26 cellular contexts compared by ENCODE assay signal in the genomic region with DNA sequence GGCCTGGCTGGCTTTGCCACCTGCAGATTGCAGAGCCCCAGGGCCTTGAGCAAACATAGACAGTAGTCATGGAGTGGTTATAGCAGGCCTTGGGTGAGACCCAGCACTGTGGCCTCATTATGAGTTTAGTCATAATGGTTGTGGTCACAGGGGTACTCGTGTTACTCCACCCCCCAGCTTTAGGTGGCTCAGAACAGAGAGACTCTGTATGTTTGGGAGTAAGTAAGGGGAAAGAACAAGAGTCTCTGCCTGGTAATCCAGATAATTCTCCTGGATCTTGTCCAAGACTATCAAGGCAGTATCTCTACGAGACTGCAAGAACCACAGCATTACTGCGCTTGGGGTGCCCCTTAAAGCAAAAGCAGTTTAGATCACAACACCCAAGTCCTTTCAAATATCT.
A peak's percentile ranks its signal among the peaks of the same experiment; 100 is the strongest.
DNase-seq lines count a peak whose midpoint lies in the region; ATAC-seq and TF ChIP-seq lines count a peak whose summit lies in the region.
"Had no signal": no experiment of that assay in that cellular context is flagged by ENCODE, and none has a peak within 500 bp of the region (broad histone marks: within the 10 kb centered on the region; RNA-seq: fewer than 3 reads in every experiment).

No MANE protein-coding gene starts in this region.

- no peak for TF ChIP-seq CTCF in HEK293 (tag by site-specific recombination; IDR thresholded peaks at IDR 0.05)

- CTCF ChIA-PET in HEK293 (lab: Yijun Ruan, JAX): interaction anchor here (0.7 kb wide), 1 partner anchor 809 kb away, joined by 3 read pairs; no protein-coding TSS in a partner anchor

- no peak for ATAC-seq in left colon
- ATAC-seq: activated naive CD8-positive, alpha-beta T cell treated with anti-CD3 and anti-CD28 coated beads, Interleukin-2, amount 50 U/mL, for 24 hours; HepG2; naive thymus-derived CD8-positive, alpha-beta T cell; T-helper 17 cell had no signal

- intact Hi-C loops in left colon (cut with DNase I, micrococcal nuclease): no loop called here

- no peak overlapping the region for H3K4me3 ChIP-seq in HEK293 (ENCODE audit: low read depth, low read length)
- H3K4me3 ChIP-seq in SJCRH30: no peak overlapping the region
- H3K4me3 ChIP-seq: HAP-1, hepatocyte, left ventricle myocardium inferior, SJSA1, thyroid gland had no signal

- H3K4me1 ChIP-seq in HEK293 (ENCODE audit: control insufficient read depth, insufficient read depth, low read length) (0 out of 2 replicates have a peak, but pooled peaks cover 3% of the 10 kb centered on the region), SJCRH30 (0 out of 2 replicates have a peak, but pooled peaks cover 3% of the 10 kb centered on the region)
- H3K4me1 ChIP-seq: HAP-1, left ventricle myocardium inferior, SJSA1, thyroid gland had no signal

- no peak for TF ChIP-seq POLR2A in erythroblast (IDR thresholded peaks at IDR 0.05; ENCODE audit: low read length)

- no peaks in the 10 kb centered on the region for H3K27me3 ChIP-seq in SJCRH30
- H3K27me3 ChIP-seq: hepatocyte, SJSA1, thyroid gland had no signal

- DNase-seq in COLO668 (lab: John Stamatoyannopoulos, UW; ENCODE audit: unreplicated experiment) (peak; percentile 6), SJCRH30 (peak; percentile 36 to 61), erythroblast (lab: John Stamatoyannopoulos, UW) (peak; percentile 58 to 82), left colon (no peak), NCI-H1694 (lab: John Stamatoyannopoulos, UW) (no peak), HK-2 (ENCODE audit: unreplicated experiment) (no peak)
- no peak for DNase-seq in activated T-cell treated with anti-CD3 and anti-CD28 coated beads, Interleukin-2, amount 50 U/mL, for 48 hours
- DNase-seq: ACHN; activated gamma-delta T cell; activated naive CD8-positive, alpha-beta T cell treated with anti-CD3 and anti-CD28 coated beads, Interleukin-2, amount 50 U/mL, for 24 hours; C1 segment of cervical spinal cord; effector memory CD4-positive, alpha-beta T cell; foreskin melanocyte; left ventricle myocardium inferior; naive thymus-derived CD8-positive, alpha-beta T cell; NCI-H2107; NCI-H510A; occipital lobe; stimulated activated CD4-positive, alpha-beta T cell treated with anti-CD3 and anti-CD28 coated beads, Interleukin-4, amount 100 ng/mL, for 24 hours; T-helper 17 cell; thyroid gland had no signal

- H3K9me3 ChIP-seq in HEK293 (ENCODE audit: control insufficient read depth, insufficient read depth, low read depth, low read length) (no peaks in the 10 kb centered on the region), SJCRH30 (replicated peaks) (no peaks in the 10 kb centered on the region)
- H3K9me3 ChIP-seq: HAP-1, SJSA1, thyroid gland had no signal

- no peaks in the 10 kb centered on the region for H3K36me3 ChIP-seq in HEK293 (ENCODE audit: control insufficient read depth in 2 of 2, insufficient read depth in 1 of 2, low read length in 2 of 2)
- no peaks in the 10 kb centered on the region for H3K36me3 ChIP-seq in SJCRH30
- H3K36me3 ChIP-seq: HAP-1, left ventricle myocardium inferior, SJSA1, thyroid gland had no signal

- H3K27ac ChIP-seq in HEK293 (ENCODE audit: extremely low read depth, low read depth, low read length) (0 out of 2 replicates have a peak overlapping the region, but pooled peaks have one; percentile 2), SJCRH30 (no peak overlapping the region)
- H3K27ac ChIP-seq: hepatocyte, left ventricle myocardium inferior, SJSA1, thyroid gland had no signal

- POLR2A ChIA-PET in HEK293 (lab: Yijun Ruan, JAX): no interaction called here

TF ChIP-seq in HEK293, 187 proteins besides CTCF, POLR2A, EP300 and RAD21:
- TF ChIP-seq ZNF423 (tag by site-specific recombination; IDR thresholded peaks at IDR 0.05) (no peak), KLF7 (tag by site-specific recombination; IDR thresholded peaks at IDR 0.05; ENCODE audit: borderline replicate concordance) (no peak), ZNF701 (tag by site-specific recombination; IDR thresholded peaks at IDR 0.05) (no peak), ZNF266 (tag by site-specific recombination; IDR thresholded peaks at IDR 0.05; ENCODE audit: low read depth) (no peak), ZNF202 (tag by site-specific recombination; IDR thresholded peaks at IDR 0.05; ENCODE audit: borderline replicate concordance) (no peak), ZNF560 (tag by site-specific recombination; IDR thresholded peaks at IDR 0.05; ENCODE audit: borderline replicate concordance) (no peak), SCRT1 (tag by site-specific recombination; IDR thresholded peaks at IDR 0.05; ENCODE audit: borderline replicate concordance) (no peak), ZNF16 (tag by site-specific recombination; IDR thresholded peaks at IDR 0.05; ENCODE audit: low read depth) (no peak), ZNF324 (tag by site-specific recombination; IDR thresholded peaks at IDR 0.05) (no peak), ZSCAN23 (tag by site-specific recombination; IDR thresholded peaks at IDR 0.05) (no peak)
- TF ChIP-seq, protein P1, sequence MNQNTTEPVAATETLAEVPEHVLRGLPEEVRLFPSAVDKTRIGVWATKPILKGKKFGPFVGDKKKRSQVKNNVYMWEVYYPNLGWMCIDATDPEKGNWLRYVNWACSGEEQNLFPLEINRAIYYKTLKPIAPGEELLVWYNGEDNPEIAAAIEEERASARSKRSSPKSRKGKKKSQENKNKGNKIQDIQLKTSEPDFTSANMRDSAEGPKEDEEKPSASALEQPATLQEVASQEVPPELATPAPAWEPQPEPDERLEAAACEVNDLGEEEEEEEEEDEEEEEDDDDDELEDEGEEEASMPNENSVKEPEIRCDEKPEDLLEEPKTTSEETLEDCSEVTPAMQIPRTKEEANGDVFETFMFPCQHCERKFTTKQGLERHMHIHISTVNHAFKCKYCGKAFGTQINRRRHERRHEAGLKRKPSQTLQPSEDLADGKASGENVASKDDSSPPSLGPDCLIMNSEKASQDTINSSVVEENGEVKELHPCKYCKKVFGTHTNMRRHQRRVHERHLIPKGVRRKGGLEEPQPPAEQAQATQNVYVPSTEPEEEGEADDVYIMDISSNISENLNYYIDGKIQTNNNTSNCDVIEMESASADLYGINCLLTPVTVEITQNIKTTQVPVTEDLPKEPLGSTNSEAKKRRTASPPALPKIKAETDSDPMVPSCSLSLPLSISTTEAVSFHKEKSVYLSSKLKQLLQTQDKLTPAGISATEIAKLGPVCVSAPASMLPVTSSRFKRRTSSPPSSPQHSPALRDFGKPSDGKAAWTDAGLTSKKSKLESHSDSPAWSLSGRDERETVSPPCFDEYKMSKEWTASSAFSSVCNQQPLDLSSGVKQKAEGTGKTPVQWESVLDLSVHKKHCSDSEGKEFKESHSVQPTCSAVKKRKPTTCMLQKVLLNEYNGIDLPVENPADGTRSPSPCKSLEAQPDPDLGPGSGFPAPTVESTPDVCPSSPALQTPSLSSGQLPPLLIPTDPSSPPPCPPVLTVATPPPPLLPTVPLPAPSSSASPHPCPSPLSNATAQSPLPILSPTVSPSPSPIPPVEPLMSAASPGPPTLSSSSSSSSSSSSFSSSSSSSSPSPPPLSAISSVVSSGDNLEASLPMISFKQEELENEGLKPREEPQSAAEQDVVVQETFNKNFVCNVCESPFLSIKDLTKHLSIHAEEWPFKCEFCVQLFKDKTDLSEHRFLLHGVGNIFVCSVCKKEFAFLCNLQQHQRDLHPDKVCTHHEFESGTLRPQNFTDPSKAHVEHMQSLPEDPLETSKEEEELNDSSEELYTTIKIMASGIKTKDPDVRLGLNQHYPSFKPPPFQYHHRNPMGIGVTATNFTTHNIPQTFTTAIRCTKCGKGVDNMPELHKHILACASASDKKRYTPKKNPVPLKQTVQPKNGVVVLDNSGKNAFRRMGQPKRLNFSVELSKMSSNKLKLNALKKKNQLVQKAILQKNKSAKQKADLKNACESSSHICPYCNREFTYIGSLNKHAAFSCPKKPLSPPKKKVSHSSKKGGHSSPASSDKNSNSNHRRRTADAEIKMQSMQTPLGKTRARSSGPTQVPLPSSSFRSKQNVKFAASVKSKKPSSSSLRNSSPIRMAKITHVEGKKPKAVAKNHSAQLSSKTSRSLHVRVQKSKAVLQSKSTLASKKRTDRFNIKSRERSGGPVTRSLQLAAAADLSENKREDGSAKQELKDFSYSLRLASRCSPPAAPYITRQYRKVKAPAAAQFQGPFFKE (tag by site-specific recombination; IDR thresholded peaks at IDR 0.05; ENCODE audit: borderline replicate concordance): no peak
- TF ChIP-seq, protein P2, sequence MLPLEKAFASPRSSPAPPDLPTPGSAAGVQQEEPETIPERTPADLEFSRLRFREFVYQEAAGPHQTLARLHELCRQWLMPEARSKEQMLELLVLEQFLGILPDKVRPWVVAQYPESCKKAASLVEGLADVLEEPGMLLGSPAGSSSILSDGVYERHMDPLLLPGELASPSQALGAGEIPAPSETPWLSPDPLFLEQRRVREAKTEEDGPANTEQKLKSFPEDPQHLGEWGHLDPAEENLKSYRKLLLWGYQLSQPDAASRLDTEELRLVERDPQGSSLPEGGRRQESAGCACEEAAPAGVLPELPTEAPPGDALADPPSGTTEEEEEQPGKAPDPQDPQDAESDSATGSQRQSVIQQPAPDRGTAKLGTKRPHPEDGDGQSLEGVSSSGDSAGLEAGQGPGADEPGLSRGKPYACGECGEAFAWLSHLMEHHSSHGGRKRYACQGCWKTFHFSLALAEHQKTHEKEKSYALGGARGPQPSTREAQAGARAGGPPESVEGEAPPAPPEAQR (tag by site-specific recombination; IDR thresholded peaks at IDR 0.05): no peak
- TF ChIP-seq, protein P3, sequence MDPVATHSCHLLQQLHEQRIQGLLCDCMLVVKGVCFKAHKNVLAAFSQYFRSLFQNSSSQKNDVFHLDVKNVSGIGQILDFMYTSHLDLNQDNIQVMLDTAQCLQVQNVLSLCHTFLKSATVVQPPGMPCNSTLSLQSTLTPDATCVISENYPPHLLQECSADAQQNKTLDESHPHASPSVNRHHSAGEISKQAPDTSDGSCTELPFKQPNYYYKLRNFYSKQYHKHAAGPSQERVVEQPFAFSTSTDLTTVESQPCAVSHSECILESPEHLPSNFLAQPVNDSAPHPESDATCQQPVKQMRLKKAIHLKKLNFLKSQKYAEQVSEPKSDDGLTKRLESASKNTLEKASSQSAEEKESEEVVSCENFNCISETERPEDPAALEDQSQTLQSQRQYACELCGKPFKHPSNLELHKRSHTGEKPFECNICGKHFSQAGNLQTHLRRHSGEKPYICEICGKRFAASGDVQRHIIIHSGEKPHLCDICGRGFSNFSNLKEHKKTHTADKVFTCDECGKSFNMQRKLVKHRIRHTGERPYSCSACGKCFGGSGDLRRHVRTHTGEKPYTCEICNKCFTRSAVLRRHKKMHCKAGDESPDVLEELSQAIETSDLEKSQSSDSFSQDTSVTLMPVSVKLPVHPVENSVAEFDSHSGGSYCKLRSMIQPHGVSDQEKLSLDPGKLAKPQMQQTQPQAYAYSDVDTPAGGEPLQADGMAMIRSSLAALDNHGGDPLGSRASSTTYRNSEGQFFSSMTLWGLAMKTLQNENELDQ (tag by site-specific recombination; IDR thresholded peaks at IDR 0.05; ENCODE audit: low read depth): no peak

Comparison
In these comparisons a context has a peak if more than half of its experiments do, and no peak if none do; other contexts are left out.
1. DNase-seq: peak in COLO668 (single experiment), SJCRH30 (2 of 2) and erythroblast (2 of 2); none in left colon (0 of 2), NCI-H1694 (single experiment), activated T-cell treated with anti-CD3 and anti-CD28 coated beads, Interleukin-2, amount 50 U/mL, for 48 hours (0 of 2) and HK-2 (single experiment).